Comparison of ENCODE assay signal across 12 cellular contexts in the genomic region with DNA sequence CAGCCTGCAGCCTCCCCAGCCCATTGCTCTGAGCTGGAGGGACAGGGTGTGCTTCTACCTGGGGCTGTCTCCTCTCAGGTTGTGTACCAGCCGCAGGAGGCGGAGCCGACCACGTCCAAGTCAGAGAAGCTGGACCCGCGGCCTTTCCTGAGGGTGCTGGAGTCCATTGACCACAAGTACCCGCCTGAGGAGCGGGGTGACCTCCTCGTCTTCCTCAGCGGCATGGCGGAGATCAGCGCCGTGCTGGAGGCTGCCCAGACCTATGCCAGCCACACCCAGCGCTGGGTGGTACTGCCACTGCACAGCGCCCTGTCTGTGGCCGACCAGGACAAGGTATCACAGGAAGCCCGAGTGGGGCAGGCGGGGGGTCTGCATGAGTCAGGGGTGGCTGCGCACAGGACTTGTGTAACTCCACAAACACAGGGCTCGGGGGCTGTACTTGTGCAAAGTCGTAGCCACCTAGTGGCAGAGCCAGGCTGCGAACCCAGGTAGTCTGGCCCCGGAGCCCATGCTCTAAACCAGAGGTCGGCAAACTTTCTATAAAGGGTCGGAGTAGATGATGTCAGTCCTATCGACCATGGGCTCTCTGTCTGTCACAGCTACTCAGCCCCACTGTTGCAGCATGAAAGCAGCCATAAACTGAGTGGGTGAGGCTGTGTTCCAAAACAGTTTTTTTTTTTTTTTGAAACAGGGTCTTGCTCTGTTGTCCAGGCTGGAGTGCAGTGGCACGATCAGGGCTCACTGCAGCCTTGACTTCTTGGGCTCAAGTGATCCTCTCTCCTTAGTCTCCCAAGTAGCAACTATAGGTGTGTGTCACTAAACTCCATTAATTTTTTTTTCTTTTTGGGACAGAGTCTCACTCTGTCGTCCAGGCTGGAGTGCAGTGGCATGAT. TPM values are rescaled to one million over a fixed set of nuclear protein-coding genes. Genes with fewer than 3 reads are reported as not detected.
DNase-seq lines count a peak whose midpoint lies in the region; ATAC-seq, FAIRE-seq and TF ChIP-seq lines count a peak whose summit lies in the region.
"Had no signal": no experiment of that assay in that cellular context is flagged by ENCODE, and none has a peak within 500 bp of the region (broad histone marks: within the 10 kb centered on the region; RNA-seq: fewer than 3 reads in every experiment).

No MANE protein-coding gene starts in this region.

- peaks cover 88 to 99% of the 10 kb centered on the region in 2 donors for H3K36me3 Mint-ChIP-seq in CD14-positive monocyte
- H3K36me3 Mint-ChIP-seq in T-helper 17 cell (ENCODE audit: low read depth) = peaks cover 2% of the 10 kb centered on the region

- H3K27me3 Mint-ChIP-seq in CD14-positive monocyte (ENCODE audit: low read depth in 3 of 3) = no peaks in the 10 kb centered on the region
- no peaks in the 10 kb centered on the region for H3K27me3 Mint-ChIP-seq in T-helper 17 cell

- H3K9me3 ChIP-seq in T-helper 17 cell (ENCODE audit: control insufficient read depth, low read length, poor library complexity, severe bottlenecking) (no peaks in the 10 kb centered on the region), keratinocyte (ENCODE audit: control insufficient read depth, low read depth, low read length) (no peaks in the 10 kb centered on the region), testis (no peaks in the 10 kb centered on the region)
- H3K9me3 ChIP-seq: stomach had no signal

- H3K27ac ChIP-seq in keratinocyte (ENCODE audit: control insufficient read depth, insufficient read depth, low read length) (no peak overlapping the region), testis (no peak overlapping the region)
- H3K27ac ChIP-seq: heart left ventricle, stomach had no signal

- H3K4me3 Mint-ChIP-seq in CD14-positive monocyte = no peak overlapping the region
- H3K4me3 Mint-ChIP-seq in T-helper 17 cell = no peak overlapping the region

- FAIRE-seq in keratinocyte (lab: Jason Lieb, UNC) = no peak

- intact Hi-C loops in CD14-positive monocyte (cut with micrococcal nuclease) (no loop called here), testis (cut with DNase I; ENCODE audit: low total_unique reads) (no loop called here)

- no peaks in the 10 kb centered on the region for H4K20me1 ChIP-seq in keratinocyte (ENCODE audit: control insufficient read depth, extremely low read depth, insufficient read depth, low read length)

- no peak overlapping the region for H3K9ac ChIP-seq in keratinocyte (ENCODE audit: control insufficient read depth, extremely low read depth, insufficient read depth, low read length)

- TF ChIP-seq CTCF in CD14-positive monocyte (IDR thresholded peaks at IDR 0.05) (peak; percentile 7), GM12874 (IDR thresholded peaks at IDR 0.05; ENCODE audit: insufficient read depth, low read depth, low read length) (peak; percentile 40), keratinocyte (optimal IDR thresholded peaks at IDR 0.05 in 1 of 3, IDR thresholded peaks at IDR 0.05 in 1 of 3, conservative IDR thresholded peaks at IDR 0.05 in 1 of 3; ENCODE audit: extremely low read depth in 1 of 3, insufficient read depth in 2 of 3, low read length in 3 of 3) (peak in 2 of 3 experiments; percentile 36 to 39), testis (IDR thresholded peaks at IDR 0.05) (no peak)

- H3K9me3 Mint-ChIP-seq in CD14-positive monocyte = peaks cover 9 to 29% (median 14%) of the 10 kb centered on the region in 7 donors

- H3K27ac Mint-ChIP-seq in CD14-positive monocyte = peak overlapping the region in 4 of 7 donors; percentile 21 to 50 (median 36)
- peak overlapping the region; percentile 43 for H3K27ac Mint-ChIP-seq in T-helper 17 cell

- H3K27me3 ChIP-seq in keratinocyte (ENCODE audit: control insufficient read depth, extremely low read depth, insufficient read depth, low read length) = no peaks in the 10 kb centered on the region
- H3K27me3 ChIP-seq in testis = no peaks in the 10 kb centered on the region
- H3K27me3 ChIP-seq: heart left ventricle, stomach had no signal

- H3K4me1 Mint-ChIP-seq in CD14-positive monocyte (peaks cover 3% of the 10 kb centered on the region), T-helper 17 cell (peaks cover 5% of the 10 kb centered on the region)

- ATAC-seq in T-helper 17 cell = no peak
- ATAC-seq in stimulated activated naive CD8-positive, alpha-beta T cell treated with anti-CD3 and anti-CD28 coated beads, Interleukin-15, Interleukin-2, amounts not matched to agents 100 U/mL and 50 U/mL, for 24 hours = no peak

- H3K4me2 ChIP-seq in keratinocyte (ENCODE audit: control insufficient read depth, extremely low read depth, insufficient read depth, low read depth, low read length) = no peak overlapping the region

- peaks cover 39 to 54% of the 10 kb centered on the region in 2 experiments for H3K36me3 ChIP-seq in keratinocyte (ENCODE audit: control insufficient read depth in 2 of 2, extremely low read depth in 1 of 2, insufficient read depth in 2 of 2, low read length in 2 of 2)
- H3K36me3 ChIP-seq in testis (ENCODE audit: low read depth, missing control alignments) = no peaks in the 10 kb centered on the region

- no peaks in the 10 kb centered on the region for H3K9me1 ChIP-seq in keratinocyte (ENCODE audit: control insufficient read depth, extremely low read depth, insufficient read depth, low read length)

- H3K4me1 ChIP-seq in keratinocyte (ENCODE audit: control insufficient read depth, extremely low read depth, insufficient read depth, low read length) = no peaks in the 10 kb centered on the region
- no peaks in the 10 kb centered on the region for H3K4me1 ChIP-seq in testis

- H3K79me2 ChIP-seq in keratinocyte (ENCODE audit: control insufficient read depth, insufficient read depth, low read length) = peaks cover 18% of the 10 kb centered on the region

- WGBS in testis, 2 donors = 93 to 95% methylated on average over 12 to 28 of the region's 28 CpGs

- DNase-seq in CD14-positive monocyte (ENCODE audit: low spot score) (no peak), T-helper 17 cell (no peak), keratinocyte (ENCODE audit: low read depth, low spot score) (no peak), testis (no peak), NCI-H510A treated with DMSO at 0.1 percent for 48 hours (lab: John Stamatoyannopoulos, UW) (no peak), NCI-H2171 treated with DMSO at 0.1 percent for 48 hours (lab: John Stamatoyannopoulos, UW) (no peak)
- DNase-seq in stimulated activated naive CD8-positive, alpha-beta T cell treated with anti-CD3 and anti-CD28 coated beads, Interleukin-15, Interleukin-2, amounts not matched to agents 100 U/mL and 50 U/mL, for 24 hours = no peak
- DNase-seq: heart left ventricle, NCI-H1105 treated with DMSO at 0.1 percent for 48 hours, NCI-H524 treated with DMSO at 0.1 percent for 48 hours, stomach had no signal

- H3K4me3 ChIP-seq in keratinocyte (ENCODE audit: control insufficient read depth in 2 of 3, extremely low read depth in 1 of 3, insufficient read depth in 2 of 3, low read depth in 1 of 3, low read length in 3 of 3) = no peak overlapping the region
- H3K4me3 ChIP-seq in testis = no peak overlapping the region
- H3K4me3 ChIP-seq: heart left ventricle, stomach had no signal

- dilution Hi-C loops in keratinocyte (cut with MboI; ENCODE audit: extremely low pct_ligation_motif_present, low sequenced_read_pairs) = no loop called here

- TF ChIP-seq POLR2A in testis (IDR thresholded peaks at IDR 0.05) = no peak

- no peak overlapping the region for H2AFZ ChIP-seq in keratinocyte (ENCODE audit: control insufficient read depth, low read length)

RNA-seq across cellular contexts. Expression of gene DHX34, which starts 8.9 kb away (rescaled TPM):
- polyA plus RNA-seq in CD14-positive monocyte (1 to 10 TPM; 3.4 to 3.8 TPM), keratinocyte (6.4 to 9.1 TPM (median 8.9 TPM) in 3 replicates), testis (ENCODE audit: insufficient read depth, low read depth, low replicate concordance) (55.1 TPM)
- total RNA-seq in T-helper 17 cell (10 to 100 TPM in 1 of 2 donors, 1 to 10 TPM in 1; 9.1 to 11.2 TPM), testis (100 to 1,000 TPM in 1 of 2 donors, 10 to 100 TPM in 1; 67.5 to 102 TPM)
- 4.7 TPM for polyA plus RNA-seq in keratinocyte (2011; ENCODE audit: low read depth)
- polyA plus RNA-seq in keratinocyte (2011; cell fraction: cytosol; rRNA removed) = 4.1 and 6.9 TPM in 2 replicates
- polyA plus RNA-seq in keratinocyte (2011; cell fraction: nucleus; rRNA removed) = 21.5 and 28.9 TPM in 2 replicates
- polyA plus RNA-seq in keratinocyte (2012; ENCODE audit: low replicate concordance) = 8.3 and 12.1 TPM in 2 replicates
- 9.1 to 20.8 TPM (median 11.1 TPM) in 3 replicates for polyA minus RNA-seq in keratinocyte
- 12.3 TPM for polyA minus RNA-seq in keratinocyte (2011; cell fraction: cytosol; rRNA and poly(A)+ RNA removed)
- polyA minus RNA-seq in keratinocyte (2011; cell fraction: nucleus; rRNA and poly(A)+ RNA removed) = 16.4 and 17.5 TPM in 2 replicates

RNA-seq across cellular contexts. Expression of gene C5AR2, which starts 26.1 kb away (rescaled TPM):
- polyA plus RNA-seq in CD14-positive monocyte = 1 to 10 TPM; 2.4 to 4.3 TPM
- 1 to 10 TPM in 1 of 2 donors, under 1 TPM in 1; 0.70 to 1.4 TPM for total RNA-seq in T-helper 17 cell
- 0.01 TPM in 1 of 3 replicates, not detected in the others for polyA plus RNA-seq in keratinocyte
- not detected for polyA plus RNA-seq in keratinocyte (2011; ENCODE audit: low read depth)
- polyA plus RNA-seq in keratinocyte (2011; cell fraction: cytosol; rRNA removed) = not detected in 2 replicates
- polyA plus RNA-seq in keratinocyte (2011; cell fraction: nucleus; rRNA removed) = 0.01 TPM in 1 of 2 replicates, not detected in the other
- 0.07 TPM in 1 of 2 replicates, not detected in the other for polyA plus RNA-seq in keratinocyte (2012; ENCODE audit: low replicate concordance)
- polyA minus RNA-seq in keratinocyte = not detected in 3 replicates
- not detected for polyA minus RNA-seq in keratinocyte (2011; cell fraction: cytosol; rRNA and poly(A)+ RNA removed)
- not detected in 2 replicates for polyA minus RNA-seq in keratinocyte (2011; cell fraction: nucleus; rRNA and poly(A)+ RNA removed)
- 1 to 10 TPM; 2.7 to 3.9 TPM for total RNA-seq in testis
- polyA plus RNA-seq in testis (ENCODE audit: insufficient read depth, low read depth, low replicate concordance) = 2.8 TPM

RNA-seq across cellular contexts. Expression of gene C5AR1, which starts 48.4 kb away (rescaled TPM):
- polyA plus RNA-seq in CD14-positive monocyte = 100 to 1,000 TPM; 143 to 320 TPM
- 10 to 100 TPM in 1 of 2 donors, 1 to 10 TPM in 1; 2.2 to 11.3 TPM for total RNA-seq in T-helper 17 cell
- polyA plus RNA-seq in keratinocyte = 0.15 to 0.63 TPM (median 0.42 TPM) in 3 replicates
- not detected for polyA plus RNA-seq in keratinocyte (2011; ENCODE audit: low read depth)
- 0.05 and 0.18 TPM in 2 replicates for polyA plus RNA-seq in keratinocyte (2011; cell fraction: cytosol; rRNA removed)
- polyA plus RNA-seq in keratinocyte (2011; cell fraction: nucleus; rRNA removed) = 2.4 and 3.6 TPM in 2 replicates
- 0.07 and 0.85 TPM in 2 replicates for polyA plus RNA-seq in keratinocyte (2012; ENCODE audit: low replicate concordance)
- 0.56 to 0.58 TPM in 2 of 3 replicates, not detected in the other for polyA minus RNA-seq in keratinocyte
- 5.2 TPM for polyA minus RNA-seq in keratinocyte (2011; cell fraction: cytosol; rRNA and poly(A)+ RNA removed)
- 0.21 and 0.62 TPM in 2 replicates for polyA minus RNA-seq in keratinocyte (2011; cell fraction: nucleus; rRNA and poly(A)+ RNA removed)
- total RNA-seq in testis = 1 to 10 TPM; 3.9 to 6.1 TPM
- 3.5 TPM for polyA plus RNA-seq in testis (ENCODE audit: insufficient read depth, low read depth, low replicate concordance)

Comparison
In these comparisons a context has a peak if more than half of its experiments do, and no peak if none do; other contexts are left out.
1. CTCF ChIP-seq: peak in CD14-positive monocyte (single experiment), GM12874 (single experiment) and keratinocyte (2 of 3); none in testis (0 of 3).
2. RNA of gene C5AR1, which starts 48.4 kb away (polyA plus RNA-seq): 143 to 320 TPM in CD14-positive monocyte; 3.5 TPM in testis (single experiment) and 0.05 to 3.6 TPM in keratinocyte; every median in the first group is over 10 times any median in the second.